20 cellular contexts compared by ENCODE assay signal in genomic region chr2:182280128-182280527, GRCh38.
A peak's percentile ranks its signal among the peaks of the same experiment; 100 is the strongest.
DNase-seq lines count a peak whose midpoint lies in the region; ATAC-seq and TF ChIP-seq lines count a peak whose summit lies in the region.
"Had no signal": no experiment of that assay in that cellular context is flagged by ENCODE, and none has a peak within 500 bp of the region (broad histone marks: within the 10 kb centered on the region; RNA-seq: fewer than 3 reads in every experiment).

No MANE protein-coding gene starts in this region.

- no peak overlapping the region for H3K18ac ChIP-seq in H9 (ENCODE audit: insufficient read length, low read depth, low read length)

- H3K79me1 ChIP-seq in H9 (ENCODE audit: insufficient read depth, low read depth, low read length, poor library complexity, severe bottlenecking), result no peaks in the 10 kb centered on the region

- H3K36me3 ChIP-seq in mammary epithelial cell (ENCODE audit: insufficient read depth, low read length) (no peaks in the 10 kb centered on the region), breast epithelium (no peaks in the 10 kb centered on the region), SJCRH30 (no peaks in the 10 kb centered on the region)
- H3K36me3 ChIP-seq: stomach, uterus had no signal

- H3K14ac ChIP-seq in H9 (ENCODE audit: insufficient read depth, low read length), result no peak overlapping the region

- no peak overlapping the region for H3K4ac ChIP-seq in H9 (ENCODE audit: low read depth, low read length)

- H3K56ac ChIP-seq in H9 (ENCODE audit: insufficient read length, low read depth, low read length), result no peak overlapping the region

- H3K4me2 ChIP-seq in mammary epithelial cell (ENCODE audit: insufficient read depth, low read depth, low read length) (no peak overlapping the region), H9 (ENCODE audit: insufficient read depth, insufficient read length, low read length) (no peak overlapping the region)

- no peaks in the 10 kb centered on the region for H3K79me2 ChIP-seq in mammary epithelial cell (ENCODE audit: insufficient read depth, low read length)
- H3K79me2 ChIP-seq in H9 (ENCODE audit: insufficient read depth, low read length), result no peaks in the 10 kb centered on the region

- H3K27me3 Mint-ChIP-seq in neural crest cell (ENCODE audit: low read depth) (no peaks in the 10 kb centered on the region), H9 (ENCODE audit: low read depth) (peaks cover 2% of the 10 kb centered on the region; the same call in 1 of the 2 replicates)
- H3K27me3 Mint-ChIP-seq: activated CD4-positive, alpha-beta memory T cell treated with anti-CD3 and anti-CD28 coated beads, Interleukin-2, amount 10 ng/mL, durations not matched to agents 7 days and 5 days; CD4-positive, alpha-beta T cell had no signal

- no peaks in the 10 kb centered on the region for H3K23me2 ChIP-seq in H9 (ENCODE audit: insufficient read length, low read depth, low read length, poor library complexity, severe bottlenecking)

- H3K9me3 ChIP-seq in mammary epithelial cell (replicated peaks; ENCODE audit: insufficient read depth, low read length) (peaks cover 3% of the 10 kb centered on the region), breast epithelium (peaks cover 6 to 14% of the 10 kb centered on the region in 2 donors), SJCRH30 (replicated peaks) (no peaks in the 10 kb centered on the region; the same call in 1 of the 2 replicates), H9 (ENCODE audit: control insufficient read depth, low read depth, low read length) (no peaks in the 10 kb centered on the region)
- H3K9me3 ChIP-seq: uterus had no signal

- DNase-seq in mammary epithelial cell, result peak; percentile 11
- DNase-seq in breast epithelium (ENCODE audit: low spot score in 2 of 2), result no peak
- DNase-seq in SJCRH30, result peak; percentile 61 to 83
- DNase-seq in dermis blood vessel endothelial cell, result peak; percentile 23
- no peak for DNase-seq in neural crest cell (ENCODE audit: low read depth, low spot score)
- no peak for DNase-seq in H9
- no peak for DNase-seq in NCI-H1930 (lab: John Stamatoyannopoulos, UW)
- DNase-seq: activated CD4-positive, alpha-beta memory T cell treated with anti-CD3 and anti-CD28 coated beads, Interleukin-2, amount 10 ng/mL, durations not matched to agents 7 days and 5 days; activated T-cell treated with anti-CD3 and anti-CD28 coated beads, Interleukin-2, amount 50 U/mL, for 72 hours; CD4-positive, alpha-beta T cell; cerebellar nuclear complex; glutamatergic neuron; immature natural killer cell; NCI-H1694 treated with DMSO at 0.1 percent for 48 hours; NCI-H510A; retina; stomach; uterus had no signal

- CTCF ChIA-PET in mammary epithelial cell (lab: Charles Lee; ENCODE audit: low non-redundant PET), result no interaction called here

- H3K4me1 Mint-ChIP-seq in neural crest cell (peaks cover 35% of the 10 kb centered on the region), H9 (no peaks in the 10 kb centered on the region)
- H3K4me1 Mint-ChIP-seq: activated CD4-positive, alpha-beta memory T cell treated with anti-CD3 and anti-CD28 coated beads, Interleukin-2, amount 10 ng/mL, durations not matched to agents 7 days and 5 days; immature natural killer cell had no signal

- no peak overlapping the region for H4K5ac ChIP-seq in H9 (ENCODE audit: insufficient read length, low read depth, low read length)

- H2AK5ac ChIP-seq in H9 (ENCODE audit: insufficient read length, low read length), result no peak overlapping the region

- dilution Hi-C loops in mammary epithelial cell (cut with HindIII; ENCODE audit: low sequenced_read_pairs), result no loop called here

- BruUV-seq in mammary epithelial cell (replicated peaks; lab: Mats Ljungman, UMichigan), result no TSS peak

- no peaks in the 10 kb centered on the region for H3K4me1 ChIP-seq in mammary epithelial cell (ENCODE audit: insufficient read depth, low read length)
- no peaks in the 10 kb centered on the region for H3K4me1 ChIP-seq in breast epithelium
- H3K4me1 ChIP-seq in SJCRH30, result peaks cover 18% of the 10 kb centered on the region
- H3K4me1 ChIP-seq in H9 (ENCODE audit: insufficient read depth, low read length), result no peaks in the 10 kb centered on the region
- H3K4me1 ChIP-seq: stomach, uterus had no signal

- H2BK120ac ChIP-seq in H9 (ENCODE audit: low read depth, low read length, poor library complexity, severe bottlenecking), result no peak overlapping the region

- H3K27ac ChIP-seq in mammary epithelial cell (ENCODE audit: insufficient read depth, low read depth, low read length) (no peak overlapping the region), breast epithelium (no peak overlapping the region), SJCRH30 (peak overlapping the region; percentile 21), H9 (ENCODE audit: insufficient read length, low read depth, low read length) (no peak overlapping the region)
- H3K27ac ChIP-seq: stomach, uterus had no signal

- intact Hi-C loops in mammary epithelial cell (cut with micrococcal nuclease), result no loop called here
- intact Hi-C loops in breast epithelium (cut with DNase I; ENCODE audit: low total_unique reads), result no loop called here

- H3K9ac ChIP-seq in mammary epithelial cell (ENCODE audit: insufficient read depth, low read length), result no peak overlapping the region
- no peak overlapping the region for H3K9ac ChIP-seq in H9 (ENCODE audit: extremely low read depth, insufficient read length, low read length)

- H3K4me3 ChIP-seq in mammary epithelial cell (replicated peaks in 1 of 3; ENCODE audit: insufficient read depth in 1 of 3, low read depth in 2 of 3, low read length in 3 of 3) (no peak overlapping the region), breast epithelium (no peak overlapping the region), SJCRH30 (no peak overlapping the region)
- H3K4me3 ChIP-seq: stomach, uterus had no signal

- no peak for ATAC-seq in GM21529 (IDR thresholded peaks at IDR 0.05; ENCODE audit: unreplicated experiment)
- ATAC-seq: activated T-cell treated with anti-CD3 and anti-CD28 coated beads, Interleukin-2, amount 50 U/mL, for 72 hours had no signal

- H3K9me3 Mint-ChIP-seq in neural crest cell (peaks cover 18% of the 10 kb centered on the region), H9 (peaks cover 13 to 17% of the 10 kb centered on the region in 2 experiments)

- TF ChIP-seq POLR2A in breast epithelium (IDR thresholded peaks at IDR 0.05), result no peak

- H4K20me1 ChIP-seq in mammary epithelial cell (ENCODE audit: insufficient read depth, low read length) (no peaks in the 10 kb centered on the region), H9 (ENCODE audit: control insufficient read depth, insufficient read depth, insufficient read length) (no peaks in the 10 kb centered on the region)

- in situ Hi-C loops in mammary epithelial cell (cut with MboI; ENCODE audit: low sequenced_read_pairs in 2 of 2), result no loop called here

- H4K8ac ChIP-seq in H9 (replicated peaks; ENCODE audit: insufficient read length, low read depth, low read length), result no peak overlapping the region

- no peak for TF ChIP-seq CTCF in mammary epithelial cell (conservative IDR thresholded peaks at IDR 0.05 in 1 of 2, IDR thresholded peaks at IDR 0.05 in 1 of 2; ENCODE audit: extremely low read depth in 1 of 2, insufficient read depth in 1 of 2, low read depth in 1 of 2, low read length in 2 of 2)
- no peak for TF ChIP-seq CTCF in breast epithelium (IDR thresholded peaks at IDR 0.05)
- no peak for TF ChIP-seq CTCF in neural crest cell (conservative IDR thresholded peaks at IDR 0.05)
- TF ChIP-seq CTCF in H9 (conservative IDR thresholded peaks at IDR 0.05), result no peak

- no peak overlapping the region for H3K23ac ChIP-seq in H9 (ENCODE audit: insufficient read length, low read depth, low read length)

- H2BK12ac ChIP-seq in H9 (ENCODE audit: insufficient read length, low read depth, low read length), result no peak overlapping the region

- H2AFZ ChIP-seq in mammary epithelial cell (ENCODE audit: low read depth, low read length) (no peak overlapping the region), H9 (ENCODE audit: low read length) (no peak overlapping the region)

- no peak overlapping the region for H3T11ph ChIP-seq in H9 (ENCODE audit: low read length)

- H3K27me3 ChIP-seq in mammary epithelial cell (ENCODE audit: insufficient read depth, low read length), result no peaks in the 10 kb centered on the region
- no peaks in the 10 kb centered on the region for H3K27me3 ChIP-seq in breast epithelium
- H3K27me3 ChIP-seq in SJCRH30, result no peaks in the 10 kb centered on the region
- H3K27me3 ChIP-seq in H9 (ENCODE audit: insufficient read depth, low read length), result no peaks in the 10 kb centered on the region
- H3K27me3 ChIP-seq: stomach, uterus had no signal

- H2BK15ac ChIP-seq in H9 (ENCODE audit: low read depth, low read length), result no peak overlapping the region

- H4K91ac ChIP-seq in H9 (ENCODE audit: insufficient read length, low read depth, low read length), result no peak overlapping the region

- no peak overlapping the region for H2BK5ac ChIP-seq in H9 (ENCODE audit: insufficient read length, low read length)

- H2BK20ac ChIP-seq in H9 (ENCODE audit: low read depth, low read length, poor library complexity, severe bottlenecking), result no peak overlapping the region

- H3K36me3 Mint-ChIP-seq in neural crest cell (ENCODE audit: low read depth) (peaks cover 23% of the 10 kb centered on the region), H9 (ENCODE audit: insufficient read depth in 1 of 3, low read depth in 3 of 3) (peaks cover 7 to 13% (median 11%) of the 10 kb centered on the region in 3 experiments; a peak in 5 of 7 replicates)
- H3K36me3 Mint-ChIP-seq: activated naive CD8-positive, alpha-beta T cell had no signal

- H3K27ac Mint-ChIP-seq in neural crest cell (ENCODE audit: unreplicated experiment) (peak overlapping the region; percentile 44), H9 (no peak overlapping the region)
- H3K27ac Mint-ChIP-seq: activated CD4-positive, alpha-beta memory T cell treated with anti-CD3 and anti-CD28 coated beads, Interleukin-2, amount 10 ng/mL, durations not matched to agents 7 days and 5 days; activated naive CD8-positive, alpha-beta T cell; activated T-cell treated with anti-CD3 and anti-CD28 coated beads, Interleukin-2, amount 50 U/mL, for 72 hours; CD4-positive, alpha-beta T cell; immature natural killer cell had no signal

- H3K4me3 Mint-ChIP-seq in neural crest cell, result no peak overlapping the region
- H3K4me3 Mint-ChIP-seq in H9, result no peak overlapping the region
- H3K4me3 Mint-ChIP-seq: activated CD4-positive, alpha-beta memory T cell treated with anti-CD3 and anti-CD28 coated beads, Interleukin-2, amount 10 ng/mL, durations not matched to agents 7 days and 5 days; activated naive CD8-positive, alpha-beta T cell; activated T-cell treated with anti-CD3 and anti-CD28 coated beads, Interleukin-2, amount 50 U/mL, for 72 hours; CD4-positive, alpha-beta T cell; immature natural killer cell had no signal

Comparison
In these comparisons a context has a peak if more than half of its experiments do, and no peak if none do; other contexts are left out.
1. DNase-seq: peak in mammary epithelial cell (single experiment), SJCRH30 (2 of 2) and dermis blood vessel endothelial cell (single experiment); none in breast epithelium (0 of 2), neural crest cell (single experiment), H9 (single experiment) and NCI-H1930 (0 of 2).